28 cellular contexts compared by ENCODE assay signal in the genomic region with DNA sequence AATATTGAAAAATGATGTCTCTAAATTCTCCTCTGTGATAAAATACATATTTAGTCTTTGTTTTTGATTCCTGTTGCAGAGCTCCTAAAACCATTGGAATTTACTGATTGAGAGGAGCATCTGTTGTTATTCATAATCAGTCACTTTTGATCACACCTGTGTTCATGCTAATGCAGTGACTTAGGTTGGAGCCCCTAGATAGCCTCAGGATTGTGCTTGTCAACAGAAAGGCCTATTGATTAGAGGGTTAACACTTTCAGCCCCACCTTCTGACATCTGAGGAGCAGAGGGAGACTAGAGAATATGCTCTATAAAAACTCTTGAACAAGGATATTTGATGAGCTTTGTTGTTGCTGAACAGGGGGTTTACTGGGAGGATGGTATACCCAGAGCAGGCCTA.
"Had no signal": no experiment of that assay in that cellular context is flagged by ENCODE, and none has a peak within 500 bp of the region (broad histone marks: within the 10 kb centered on the region; RNA-seq: fewer than 3 reads in every experiment).

No MANE protein-coding gene starts in this region.

- H3K36me3 ChIP-seq: neural progenitor cell, ovary, right lobe of liver, sigmoid colon, stomach, thoracic aorta, thyroid gland, tibial nerve, upper lobe of left lung, vagina had no signal

- H3K27ac Mint-ChIP-seq: natural killer cell; nephron; neural progenitor cell; progenitor cell of endocrine pancreas; stimulated activated effector memory CD8-positive, alpha-beta T cell treated with anti-CD3 and anti-CD28 coated beads, Interleukin-12 subunit alpha, Interleukin-12 subunit beta, amount 100 ng/mL, for 72 hours; stimulated activated naive B cell treated with anti-CD40 and anti-IgM and Interleukin-4, amounts not matched to agents 10 μg/mL and 1 μg/mL and 100 μg/mL, for 72 hours; stimulated activated naive CD8-positive, alpha-beta T cell treated with anti-CD3 and anti-CD28 coated beads, Interleukin-15, Interleukin-2, amounts not matched to agents 100 ng/mL and 50 ng/mL, for 24 hours had no signal

- H3K9ac ChIP-seq: neural progenitor cell, parathyroid adenoma had no signal

- H2AFZ ChIP-seq: parathyroid adenoma had no signal

- H3K4me3 ChIP-seq: neural progenitor cell, ovary, psoas muscle, right lobe of liver, sigmoid colon, stomach, thoracic aorta, thyroid gland, tibial nerve, upper lobe of left lung, vagina had no signal

- H3K27me3 Mint-ChIP-seq: progenitor cell of endocrine pancreas; stimulated activated naive B cell treated with anti-CD40 and anti-IgM and Interleukin-4, amounts not matched to agents 10 μg/mL and 1 μg/mL and 100 μg/mL, for 72 hours; stimulated activated naive CD8-positive, alpha-beta T cell treated with anti-CD3 and anti-CD28 coated beads, Interleukin-15, Interleukin-2, amounts not matched to agents 100 ng/mL and 50 ng/mL, for 24 hours had no signal

- H3K4me2 ChIP-seq: neural progenitor cell had no signal

- H3K27ac ChIP-seq: neural progenitor cell, ovary, parathyroid adenoma, psoas muscle, right lobe of liver, sigmoid colon, stomach, thoracic aorta, thyroid gland, tibial nerve, upper lobe of left lung, vagina had no signal

- ATAC-seq: natural killer cell; psoas muscle; right cardiac atrium; right lobe of liver; stimulated activated effector memory CD8-positive, alpha-beta T cell treated with anti-CD3 and anti-CD28 coated beads, Interleukin-12 subunit alpha, Interleukin-12 subunit beta, amount 100 ng/mL, for 72 hours; stimulated activated naive B cell treated with anti-CD40 and anti-IgM and Interleukin-4, amounts not matched to agents 10 μg/mL and 1 μg/mL and 100 μg/mL, for 72 hours had no signal

- H3K79me2 ChIP-seq: parathyroid adenoma had no signal

- H3K9me3 Mint-ChIP-seq: nephron; neural progenitor cell; stimulated activated naive B cell treated with anti-CD40 and anti-IgM and Interleukin-4, amounts not matched to agents 10 μg/mL and 1 μg/mL and 100 μg/mL, for 72 hours had no signal

- DNase-seq: natural killer cell; occipital lobe; ovary; posterior cingulate gyrus; psoas muscle; right cardiac atrium; right lobe of liver; sigmoid colon; small intestine; stimulated activated CD4-positive, alpha-beta T cell treated with anti-CD3 and anti-CD28 coated beads, Interleukin-15, amount 100 ng/mL, for 24 hours; stimulated activated CD4-positive, alpha-beta T cell treated with anti-CD3 and anti-CD28 coated beads, Interleukin-2, amount 100 ng/mL, for 24 hours; stimulated activated CD4-positive, alpha-beta T cell treated with anti-CD3 and anti-CD28 coated beads, Interleukin-2, amount 100 ng/mL, for 48 hours; stimulated activated CD4-positive, alpha-beta T cell treated with anti-CD3 and anti-CD28 coated beads, Interleukin-4, amount 100 ng/mL, for 24 hours; stimulated activated naive B cell treated with anti-CD40 and anti-IgM and Interleukin-4, amounts not matched to agents 10 μg/mL and 1 μg/mL and 100 μg/mL, for 72 hours; stimulated activated naive CD4-positive, alpha-beta T cell treated with Interleukin-2 at 50 U/mL for 16 hours; stomach; thyroid gland; trophoblast cell; upper lobe of left lung had no signal

- H3K4me1 Mint-ChIP-seq: natural killer cell; nephron; neural progenitor cell; stimulated activated effector memory CD8-positive, alpha-beta T cell treated with anti-CD3 and anti-CD28 coated beads, Interleukin-12 subunit alpha, Interleukin-12 subunit beta, amount 100 ng/mL, for 72 hours; stimulated activated naive B cell treated with anti-CD40 and anti-IgM and Interleukin-4, amounts not matched to agents 10 μg/mL and 1 μg/mL and 100 μg/mL, for 72 hours had no signal

- H3K9me3 ChIP-seq: ovary, psoas muscle, right lobe of liver, sigmoid colon, stomach, thoracic aorta, thyroid gland, tibial nerve, upper lobe of left lung, vagina had no signal

- H3K27me3 ChIP-seq: neural progenitor cell, ovary, right lobe of liver, sigmoid colon, stomach, thyroid gland, tibial nerve, upper lobe of left lung, vagina had no signal

- H3K4me1 ChIP-seq: neural progenitor cell, parathyroid adenoma, psoas muscle, right lobe of liver, sigmoid colon, stomach, thyroid gland, tibial nerve, upper lobe of left lung, vagina had no signal

- H3K36me3 Mint-ChIP-seq: natural killer cell; neural progenitor cell; stimulated activated effector memory CD8-positive, alpha-beta T cell treated with anti-CD3 and anti-CD28 coated beads, Interleukin-12 subunit alpha, Interleukin-12 subunit beta, amount 100 ng/mL, for 72 hours; stimulated activated naive B cell treated with anti-CD40 and anti-IgM and Interleukin-4, amounts not matched to agents 10 μg/mL and 1 μg/mL and 100 μg/mL, for 72 hours had no signal

- H3K4me3 Mint-ChIP-seq: natural killer cell; nephron; neural progenitor cell; stimulated activated effector memory CD8-positive, alpha-beta T cell treated with anti-CD3 and anti-CD28 coated beads, Interleukin-12 subunit alpha, Interleukin-12 subunit beta, amount 100 ng/mL, for 72 hours; stimulated activated naive B cell treated with anti-CD40 and anti-IgM and Interleukin-4, amounts not matched to agents 10 μg/mL and 1 μg/mL and 100 μg/mL, for 72 hours; stimulated activated naive CD8-positive, alpha-beta T cell treated with anti-CD3 and anti-CD28 coated beads, Interleukin-15, Interleukin-2, amounts not matched to agents 100 ng/mL and 50 ng/mL, for 24 hours had no signal
